In genomic region chr12:42327227-42327590, GRCh38 we compare ENCODE assay signal across 8 cellular contexts. TPM values are rescaled to one million over a fixed set of nuclear protein-coding genes. Genes with fewer than 3 reads are reported as not detected.
DNase-seq lines count a peak whose midpoint lies in the region; TF ChIP-seq lines count a peak whose summit lies in the region.

No MANE protein-coding gene starts in this region.

- H3K4me3 Mint-ChIP-seq in progenitor cell of endocrine pancreas (ENCODE audit: low read depth): peak overlapping the region; percentile 95

- peaks cover 17% of the 10 kb centered on the region for H3K4me1 ChIP-seq in ES-I3 (ENCODE audit: insufficient read depth, low read length)
- H3K4me1 ChIP-seq in Peyer's patch: peaks cover 4 to 13% (median 10%) of the 10 kb centered on the region in 4 donors
- peaks cover 0 to 2% of the 10 kb centered on the region in 2 donors for H3K4me1 ChIP-seq in esophagus (ENCODE audit: control insufficient read depth in 2 of 2, insufficient read depth in 2 of 2, low read length in 1 of 2)

- no peaks in the 10 kb centered on the region; the same call in 1 of the 2 replicates for H3K36me3 ChIP-seq in ES-I3 (ENCODE audit: insufficient read depth, low read length)
- H3K36me3 ChIP-seq in Peyer's patch: no peaks in the 10 kb centered on the region
- no peaks in the 10 kb centered on the region for H3K36me3 ChIP-seq in esophagus (ENCODE audit: control insufficient read depth in 2 of 2, insufficient read depth in 2 of 2, low read length in 1 of 2)

- 39 to 40% methylated on average over 2 of the region's 2 CpGs for WGBS in esophagus, 2 donors

- H3K27ac ChIP-seq in Peyer's patch (peak overlapping the region in 3 of 4 donors; percentile 78 to 83 (median 83)), esophagus (ENCODE audit: low read depth in 2 of 2, low read length in 1 of 2) (no peak overlapping the region)

- no peaks in the 10 kb centered on the region for H3K9me3 Mint-ChIP-seq in progenitor cell of endocrine pancreas (ENCODE audit: low read depth)

- peaks cover 36% of the 10 kb centered on the region for H3K4me1 Mint-ChIP-seq in progenitor cell of endocrine pancreas (ENCODE audit: low read depth)

- H3K27me3 ChIP-seq in Peyer's patch (no peaks in the 10 kb centered on the region), esophagus (ENCODE audit: control insufficient read depth in 1 of 2, insufficient read depth in 2 of 2, low read length in 2 of 2) (no peaks in the 10 kb centered on the region)

- peak overlapping the region; percentile 40 for H3K27ac Mint-ChIP-seq in progenitor cell of endocrine pancreas

- H3K4me3 ChIP-seq in Peyer's patch (peak overlapping the region; percentile 58 to 85 (median 76)), esophagus (ENCODE audit: low read depth in 1 of 2, low read length in 2 of 2) (peak overlapping the region; percentile 81 to 97)

- peak overlapping the region; percentile 88 for H3K9ac ChIP-seq in ES-I3 (ENCODE audit: low read depth, low read length)

- no peaks in the 10 kb centered on the region for H3K9me3 ChIP-seq in ES-I3 (ENCODE audit: control insufficient read depth, insufficient read depth, low read length)
- H3K9me3 ChIP-seq in Peyer's patch: no peaks in the 10 kb centered on the region
- no peaks in the 10 kb centered on the region for H3K9me3 ChIP-seq in esophagus (ENCODE audit: control insufficient read depth in 2 of 2, insufficient read depth in 1 of 2, low read depth in 1 of 2, low read length in 1 of 2)

- H3K27me3 Mint-ChIP-seq in progenitor cell of endocrine pancreas: no peaks in the 10 kb centered on the region

- DNase-seq in Peyer's patch (no peak), progenitor cell of endocrine pancreas (ENCODE audit: low spot score, unreplicated experiment) (no peak), HK-2 (ENCODE audit: unreplicated experiment) (no peak), middle frontal gyrus (ENCODE audit: extremely low spot score, low spot score) (no peak), GF-D8 (lab: John Stamatoyannopoulos, UW) (no peak), NCI-H1930 (lab: John Stamatoyannopoulos, UW) (no peak)

- peaks cover 5% of the 10 kb centered on the region for H3K36me3 Mint-ChIP-seq in progenitor cell of endocrine pancreas (ENCODE audit: insufficient read depth)

- no peak for TF ChIP-seq POLR2A in Peyer's patch (IDR thresholded peaks at IDR 0.05)

- TF ChIP-seq CTCF in Peyer's patch (IDR thresholded peaks at IDR 0.05) (no peak), progenitor cell of endocrine pancreas (IDR thresholded peaks at IDR 0.05; ENCODE audit: unreplicated experiment) (no peak)

RNA-seq across cellular contexts. Expression of gene PPHLN1, which starts 1.2 kb away (rescaled TPM):
- 100 to 1,000 TPM in 1 of 4 donors, 10 to 100 TPM in 3; 63.2 to 175 (median 68.1) TPM for total RNA-seq in Peyer's patch
- 10 to 100 TPM; 15.0 to 27.2 TPM for polyA plus RNA-seq in esophagus
- total RNA-seq in progenitor cell of endocrine pancreas: 62.1 and 62.2 TPM in 2 replicates

RNA-seq across cellular contexts. Expression of gene ZCRB1, which starts 1.3 kb away (rescaled TPM):
- total RNA-seq in Peyer's patch (10 to 100 TPM in 3 of 4 donors, 1 to 10 TPM in 1; 9.1 to 18.7 (median 12.2) TPM), progenitor cell of endocrine pancreas (50.4 and 54.5 TPM in 2 replicates)
- 10 to 100 TPM; 19.1 to 23.9 TPM for polyA plus RNA-seq in esophagus

Comparison
In these comparisons a context has a peak if more than half of its experiments do, and no peak if none do; other contexts are left out.
1. H3K27ac ChIP-seq: peak in Peyer's patch (3 of 4); none in esophagus (0 of 2).